ENCODE assay signal across 1 cellular context in genomic region chr6:8181162-8181909, GRCh38.
TF ChIP-seq lines count a peak whose summit lies in the region.

No MANE protein-coding gene starts in this region.

TF ChIP-seq in HCT116, 20 proteins besides CTCF, POLR2A, EP300 and RAD21 (continued from another document):
- TF ChIP-seq, protein P1, sequence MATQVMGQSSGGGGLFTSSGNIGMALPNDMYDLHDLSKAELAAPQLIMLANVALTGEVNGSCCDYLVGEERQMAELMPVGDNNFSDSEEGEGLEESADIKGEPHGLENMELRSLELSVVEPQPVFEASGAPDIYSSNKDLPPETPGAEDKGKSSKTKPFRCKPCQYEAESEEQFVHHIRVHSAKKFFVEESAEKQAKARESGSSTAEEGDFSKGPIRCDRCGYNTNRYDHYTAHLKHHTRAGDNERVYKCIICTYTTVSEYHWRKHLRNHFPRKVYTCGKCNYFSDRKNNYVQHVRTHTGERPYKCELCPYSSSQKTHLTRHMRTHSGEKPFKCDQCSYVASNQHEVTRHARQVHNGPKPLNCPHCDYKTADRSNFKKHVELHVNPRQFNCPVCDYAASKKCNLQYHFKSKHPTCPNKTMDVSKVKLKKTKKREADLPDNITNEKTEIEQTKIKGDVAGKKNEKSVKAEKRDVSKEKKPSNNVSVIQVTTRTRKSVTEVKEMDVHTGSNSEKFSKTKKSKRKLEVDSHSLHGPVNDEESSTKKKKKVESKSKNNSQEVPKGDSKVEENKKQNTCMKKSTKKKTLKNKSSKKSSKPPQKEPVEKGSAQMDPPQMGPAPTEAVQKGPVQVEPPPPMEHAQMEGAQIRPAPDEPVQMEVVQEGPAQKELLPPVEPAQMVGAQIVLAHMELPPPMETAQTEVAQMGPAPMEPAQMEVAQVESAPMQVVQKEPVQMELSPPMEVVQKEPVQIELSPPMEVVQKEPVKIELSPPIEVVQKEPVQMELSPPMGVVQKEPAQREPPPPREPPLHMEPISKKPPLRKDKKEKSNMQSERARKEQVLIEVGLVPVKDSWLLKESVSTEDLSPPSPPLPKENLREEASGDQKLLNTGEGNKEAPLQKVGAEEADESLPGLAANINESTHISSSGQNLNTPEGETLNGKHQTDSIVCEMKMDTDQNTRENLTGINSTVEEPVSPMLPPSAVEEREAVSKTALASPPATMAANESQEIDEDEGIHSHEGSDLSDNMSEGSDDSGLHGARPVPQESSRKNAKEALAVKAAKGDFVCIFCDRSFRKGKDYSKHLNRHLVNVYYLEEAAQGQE (IDR thresholded peaks at IDR 0.05; ENCODE audit: low read depth) = no peak
- TF ChIP-seq FOSL1 (IDR thresholded peaks at IDR 0.05; ENCODE audit: low read depth) = no peak
- TF ChIP-seq, protein P2, sequence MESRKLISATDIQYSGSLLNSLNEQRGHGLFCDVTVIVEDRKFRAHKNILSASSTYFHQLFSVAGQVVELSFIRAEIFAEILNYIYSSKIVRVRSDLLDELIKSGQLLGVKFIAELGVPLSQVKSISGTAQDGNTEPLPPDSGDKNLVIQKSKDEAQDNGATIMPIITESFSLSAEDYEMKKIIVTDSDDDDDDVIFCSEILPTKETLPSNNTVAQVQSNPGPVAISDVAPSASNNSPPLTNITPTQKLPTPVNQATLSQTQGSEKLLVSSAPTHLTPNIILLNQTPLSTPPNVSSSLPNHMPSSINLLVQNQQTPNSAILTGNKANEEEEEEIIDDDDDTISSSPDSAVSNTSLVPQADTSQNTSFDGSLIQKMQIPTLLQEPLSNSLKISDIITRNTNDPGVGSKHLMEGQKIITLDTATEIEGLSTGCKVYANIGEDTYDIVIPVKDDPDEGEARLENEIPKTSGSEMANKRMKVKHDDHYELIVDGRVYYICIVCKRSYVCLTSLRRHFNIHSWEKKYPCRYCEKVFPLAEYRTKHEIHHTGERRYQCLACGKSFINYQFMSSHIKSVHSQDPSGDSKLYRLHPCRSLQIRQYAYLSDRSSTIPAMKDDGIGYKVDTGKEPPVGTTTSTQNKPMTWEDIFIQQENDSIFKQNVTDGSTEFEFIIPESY (IDR thresholded peaks at IDR 0.05; ENCODE audit: extremely low read depth, insufficient replicate concordance, low read length) = no peak
- no peak for TF ChIP-seq YY1 (IDR thresholded peaks at IDR 0.05; ENCODE audit: extremely low read depth, insufficient replicate concordance, low read depth, low read length)
- TF ChIP-seq EZH2 (IDR thresholded peaks at IDR 0.05) = no peak
- TF ChIP-seq JUND (IDR thresholded peaks at IDR 0.05) = no peak
- no peak for TF ChIP-seq ELF1 (IDR thresholded peaks at IDR 0.05; ENCODE audit: borderline replicate concordance, low read depth)
- no peak for TF ChIP-seq ZFX (IDR thresholded peaks at IDR 0.05)
- no peak for TF ChIP-seq SP1 (IDR thresholded peaks at IDR 0.05; ENCODE audit: low read depth)
